In the genomic region with DNA sequence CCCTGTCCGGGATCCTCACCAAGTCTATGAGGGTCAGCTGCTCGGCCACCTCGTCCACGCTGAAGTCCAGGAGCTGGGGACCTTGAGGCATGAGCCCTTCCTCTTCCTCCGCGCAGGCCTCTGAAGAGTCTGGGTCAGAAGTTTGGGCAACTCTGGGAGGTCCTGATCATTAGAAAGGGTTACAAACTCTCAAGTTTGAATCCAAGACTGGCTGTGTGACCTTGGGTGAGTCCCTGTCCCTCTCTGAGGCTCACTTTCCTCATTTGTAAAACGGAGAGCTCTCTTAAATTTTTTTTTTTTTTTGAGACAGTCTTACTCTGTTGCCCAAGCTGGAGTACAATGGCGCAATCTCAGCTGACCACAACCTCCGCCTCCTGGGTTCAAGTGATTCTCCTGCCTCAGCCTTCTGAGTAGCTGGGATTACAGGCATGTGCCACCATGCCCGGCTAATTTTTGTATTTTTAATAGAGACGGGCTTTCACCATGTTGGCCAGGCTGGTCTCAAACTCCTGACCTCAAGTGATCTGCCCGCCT, we compare ENCODE assay signal across 11 cellular contexts. TPM values are rescaled to one million over a fixed set of nuclear protein-coding genes. Genes with fewer than 3 reads are reported as not detected.
DNase-seq lines count a peak whose midpoint lies in the region; ATAC-seq, FAIRE-seq and TF ChIP-seq lines count a peak whose summit lies in the region.
"Not testable (repeated sequence)": the region's sequence is repeated elsewhere in the genome, so short reads cannot be mapped to it uniquely, and the experiment has no call there.
"Had no signal": no experiment of that assay in that cellular context is flagged by ENCODE, and none has a peak within 500 bp of the region (broad histone marks: within the 10 kb centered on the region; RNA-seq: fewer than 3 reads in every experiment).

No MANE protein-coding gene starts in this region.

- H3K4me3 ChIP-seq in BLaER1 treated with 17β-estradiol and CSF1 and Interleukin-3, amounts not matched to agents 10 nM and 100 nM; NB4 (ENCODE audit: low read depth, low read length); upper lobe of right lung: not testable (repeated sequence)
- H3K4me3 ChIP-seq in HUES6 (ENCODE audit: low read depth, low read length) (peak overlapping the region; percentile 25), H1 (ENCODE audit: extremely low read depth in 1 of 4, insufficient read depth in 2 of 4, low read depth in 3 of 4, low read length in 4 of 4) (peak overlapping the region in 1 of 4 experiments; percentile 47; a peak in 2 of 8 replicates), iPS-20b (ENCODE audit: low read length) (peak overlapping the region; percentile 56; the same call in 1 of the 2 replicates)

- not testable (repeated sequence) for H3K27ac ChIP-seq in BLaER1 treated with 17β-estradiol and CSF1 and Interleukin-3, amounts not matched to agents 10 nM and 100 nM; HUES6 (ENCODE audit: low read depth, low read length); iPS-20b (ENCODE audit: low read length); upper lobe of right lung
- H3K27ac ChIP-seq in H1 (ENCODE audit: low read depth, low read length), result 0 out of 2 replicates have a peak overlapping the region, but pooled peaks have one; percentile 49

- H3K23me2 ChIP-seq in H1 (ENCODE audit: low read depth, low read length), result not testable (repeated sequence)

- H2AK5ac ChIP-seq in H1 (ENCODE audit: low read depth, low read length), result not testable (repeated sequence)

- H3K56ac ChIP-seq in H1 (replicated peaks; ENCODE audit: insufficient read length, low read depth, low read length), result not testable (repeated sequence)

- POLR2A ChIA-PET in H1 (lab: Charles Lee; ENCODE audit: partially characterized antibody), result interaction anchor here (0.6 to 3.9 kb wide), 18 partner anchors 11 to 176 kb away, joined by 3 to 22 read pairs (median 4); a partner anchor contains a TSS

- not testable (repeated sequence) for H3K27ac Mint-ChIP-seq in natural killer cell treated with Interleukin-12 subunit alpha and Interleukin-12 subunit beta and Interleukin-15 and Interleukin-18, amount 100 ng/mL, for 72 hours

- intact Hi-C loops in upper lobe of right lung (cut with DNase I), result not testable (repeated sequence)

- H4K8ac ChIP-seq in H1 (ENCODE audit: extremely low read depth, insufficient read depth, low read length), result not testable (repeated sequence)

- H3K9ac ChIP-seq in BLaER1 treated with 17β-estradiol and CSF1 and Interleukin-3, amounts not matched to agents 10 nM and 100 nM; HUES6 (ENCODE audit: low read length); H1 (replicated peaks in 1 of 4; ENCODE audit: extremely low read depth in 1 of 4, low read depth in 3 of 4, low read length in 3 of 4); iPS-20b (ENCODE audit: low read depth, low read length): not testable (repeated sequence)

- not testable (repeated sequence) for H3K18ac ChIP-seq in H1 (ENCODE audit: extremely low read depth, low read length)

- H3K9me3 ChIP-seq in BLaER1 treated with 17β-estradiol and CSF1 and Interleukin-3, amounts not matched to agents 10 nM and 100 nM (replicated peaks in 1 of 11); HUES6 (ENCODE audit: control insufficient read depth, insufficient read depth, low read depth, low read length); H1 (ENCODE audit: insufficient read depth in 2 of 2, low read depth in 1 of 2, low read length in 1 of 2); iPS-20b (ENCODE audit: insufficient read depth, low read depth, low read length); upper lobe of right lung: not testable (repeated sequence)

- not testable (repeated sequence) for H4K5ac ChIP-seq in H1 (ENCODE audit: insufficient read length, low read depth, low read length)

- H2BK120ac ChIP-seq in H1 (replicated peaks; ENCODE audit: low read depth, low read length), result not testable (repeated sequence)

- H2BK5ac ChIP-seq in H1 (ENCODE audit: low read depth, low read length), result not testable (repeated sequence)

- H2BK15ac ChIP-seq in H1 (ENCODE audit: low read length), result not testable (repeated sequence)

- 0 out of 2 replicates have a peak overlapping the region, but pooled peaks have one; percentile 9 for H2BK12ac ChIP-seq in H1 (ENCODE audit: low read depth, low read length)

- not testable (repeated sequence) for H4K20me1 ChIP-seq in BLaER1 treated with 17β-estradiol and CSF1 and Interleukin-3, amounts not matched to agents 10 nM and 100 nM; H1 (replicated peaks in 1 of 2; ENCODE audit: control insufficient read depth in 1 of 2, insufficient read depth in 2 of 2, low read length in 2 of 2)

- TF ChIP-seq EP300 in H1 (IDR thresholded peaks at IDR 0.05; ENCODE audit: borderline replicate concordance in 1 of 2, low read depth in 2 of 2, low read length in 2 of 2), result not testable (repeated sequence)

- not testable (repeated sequence) for H3K36me3 ChIP-seq in BLaER1 treated with 17β-estradiol and CSF1 and Interleukin-3, amounts not matched to agents 10 nM and 100 nM; upper lobe of right lung
- peaks cover 27% of the 10 kb centered on the region for H3K36me3 ChIP-seq in HUES6 (ENCODE audit: control insufficient read depth, insufficient read depth, low read length)
- H3K36me3 ChIP-seq in H1 (ENCODE audit: control insufficient read depth in 2 of 4, insufficient read depth in 4 of 4, low read length in 3 of 4), result peaks cover 0 to 19% (median 5%) of the 10 kb centered on the region in 4 experiments; a peak in 6 of 8 replicates
- H3K36me3 ChIP-seq in iPS-20b (ENCODE audit: insufficient read depth, low read depth, low read length), result peaks cover 21% of the 10 kb centered on the region; the same call in 1 of the 2 replicates

- H3K14ac ChIP-seq in H1 (ENCODE audit: insufficient read length), result not testable (repeated sequence)

- H3K4me1 Mint-ChIP-seq in natural killer cell treated with Interleukin-12 subunit alpha and Interleukin-12 subunit beta and Interleukin-15 and Interleukin-18, amount 100 ng/mL, for 72 hours (ENCODE audit: low read depth in 2 of 2), result not testable (repeated sequence)

- ATAC-seq in natural killer cell treated with Interleukin-12 subunit alpha and Interleukin-12 subunit beta and Interleukin-15 and Interleukin-18, amount 100 ng/mL, for 72 hours, result peak in 1 of 2 donors; percentile 11
- ATAC-seq in upper lobe of right lung, result peak; percentile 40

- H3K4ac ChIP-seq in H1 (replicated peaks; ENCODE audit: insufficient read length, low read depth, low read length), result not testable (repeated sequence)

- not testable (repeated sequence) for TF ChIP-seq POLR2A in NB4 (IDR thresholded peaks at IDR 0.05; ENCODE audit: extremely low read depth, insufficient read length); H1 (IDR thresholded peaks at IDR 0.05; ENCODE audit: control extremely low read depth in 1 of 2, low read depth in 2 of 2, low read length in 2 of 2)

- H3K36me3 Mint-ChIP-seq in natural killer cell treated with Interleukin-12 subunit alpha and Interleukin-12 subunit beta and Interleukin-15 and Interleukin-18, amount 100 ng/mL, for 72 hours, result not testable (repeated sequence)

- not testable (repeated sequence) for H3K79me2 ChIP-seq in H1 (ENCODE audit: control insufficient read depth in 1 of 2, insufficient read depth in 2 of 2, low read length in 2 of 2)

- TF ChIP-seq RAD21 in H1 (IDR thresholded peaks at IDR 0.05 in 1 of 2, conservative IDR thresholded peaks at IDR 0.05 in 1 of 2; ENCODE audit: low read depth in 2 of 2, low read length in 2 of 2), result not testable (repeated sequence)

- H3K23ac ChIP-seq in H1 (ENCODE audit: insufficient read length), result not testable (repeated sequence)

- H3K9me3 Mint-ChIP-seq in natural killer cell treated with Interleukin-12 subunit alpha and Interleukin-12 subunit beta and Interleukin-15 and Interleukin-18, amount 100 ng/mL, for 72 hours, result not testable (repeated sequence)

- TF ChIP-seq CTCF in NB4 (IDR thresholded peaks at IDR 0.05; ENCODE audit: low read depth, low read length); H1 (IDR thresholded peaks at IDR 0.05; ENCODE audit: control extremely low read depth in 1 of 3, insufficient read depth in 1 of 3, low read depth in 1 of 3, low read length in 3 of 3); upper lobe of right lung (IDR thresholded peaks at IDR 0.05): not testable (repeated sequence)

- peaks cover 0 to 13% (median 7%) of the 10 kb centered on the region in 11 experiments; a peak in 11 of 22 replicates for H3K27me3 ChIP-seq in BLaER1 treated with 17β-estradiol and CSF1 and Interleukin-3, amounts not matched to agents 10 nM and 100 nM
- not testable (repeated sequence) for H3K27me3 ChIP-seq in HUES6 (ENCODE audit: control insufficient read depth, insufficient read depth, low read length); H1 (replicated peaks in 1 of 4; ENCODE audit: control insufficient read depth in 3 of 4, extremely low read depth in 1 of 4, insufficient read depth in 3 of 4, low read length in 3 of 4); iPS-20b (ENCODE audit: insufficient read depth, low read length); upper lobe of right lung

- H3K4me3 Mint-ChIP-seq in natural killer cell treated with Interleukin-12 subunit alpha and Interleukin-12 subunit beta and Interleukin-15 and Interleukin-18, amount 100 ng/mL, for 72 hours, result not testable (repeated sequence)

- peak; percentile 47 for DNase-seq in NB4 (ENCODE audit: low read depth)
- DNase-seq in SKM-1 treated with dmso at 0.1 percent for 144 hours (lab: John Stamatoyannopoulos, UW; ENCODE audit: unreplicated experiment), result peak; percentile 44
- DNase-seq in H1 (ENCODE audit: low read depth in 1 of 2, low spot score in 2 of 2); upper lobe of right lung: not testable (repeated sequence)
- DNase-seq in natural killer cell treated with Interleukin-12 subunit alpha and Interleukin-12 subunit beta and Interleukin-15 and Interleukin-18, amount 100 ng/mL, for 72 hours (ENCODE audit: low spot score), result peak; percentile 8

- WGBS in H1 (ENCODE audit: extremely low coverage in 1 of 2, insufficient coverage in 1 of 2, insufficient read length in 1 of 2, insufficient replicate concordance in 2 of 2, low coverage in 1 of 2, low lambda C conversion rate in 2 of 2, missing lambda C conversion rate in 1 of 2), 2 experiments, result 88% methylated on average over 12 of the region's 12 CpGs; no CpG with 5 or more reads in 1 of the 2 experiments

- H3K4me1 ChIP-seq in BLaER1 treated with 17β-estradiol and CSF1 and Interleukin-3, amounts not matched to agents 10 nM and 100 nM, result peaks cover 5 to 18% (median 13%) of the 10 kb centered on the region in 10 experiments; a peak in 12 of 20 replicates
- H3K4me1 ChIP-seq in HUES6 (ENCODE audit: control insufficient read depth, insufficient read depth, low read length); H1 (replicated peaks in 1 of 4; ENCODE audit: control insufficient read depth in 3 of 4, insufficient read depth in 4 of 4, low read length in 3 of 4); iPS-20b (ENCODE audit: insufficient read depth, low read length); upper lobe of right lung: not testable (repeated sequence)

- not testable (repeated sequence) for H3K27me3 Mint-ChIP-seq in natural killer cell treated with Interleukin-12 subunit alpha and Interleukin-12 subunit beta and Interleukin-15 and Interleukin-18, amount 100 ng/mL, for 72 hours

- not testable (repeated sequence) for H3K79me1 ChIP-seq in H1 (ENCODE audit: low read depth, low read length)

- not testable (repeated sequence) for H4K91ac ChIP-seq in H1 (replicated peaks; ENCODE audit: insufficient read length, low read length)

- H3K4me2 ChIP-seq in BLaER1 treated with 17β-estradiol and CSF1 and Interleukin-3, amounts not matched to agents 10 nM and 100 nM, result peak overlapping the region in 9 of 11 experiments; percentile 1 to 64 (median 47); a peak in 14 of 22 replicates
- H3K4me2 ChIP-seq in H1 (ENCODE audit: insufficient read depth in 1 of 2, low read depth in 2 of 2, low read length in 2 of 2), result peak overlapping the region; percentile 26 to 60; a peak in 3 of 4 replicates

- FAIRE-seq in H1 (lab: Jason Lieb, UNC), result not testable (repeated sequence)

- not testable (repeated sequence) for H2BK20ac ChIP-seq in H1 (ENCODE audit: low read length)

- CTCF ChIA-PET in H1 (lab: Charles Lee; ENCODE audit: partially characterized antibody), result interaction anchor here (0.6 to 4.4 kb wide), 17 partner anchors 9 to 281 kb away, joined by 3 to 69 read pairs (median 9); a partner anchor contains a TSS

- H2AFZ ChIP-seq in H1 (ENCODE audit: low read length), result not testable (repeated sequence)

RNA-seq across cellular contexts. Expression of a gene that starts 12.3 kb away (rescaled TPM):
- 40.9 and 47.8 TPM in 2 replicates for total RNA-seq in H1 (2021; fragmentation: NEBNext Ultra II Directional; extraction: Animal tissue kit (Norgen Biotek cat#: 25700))
- polyA plus RNA-seq in H1 (2011; rRNA removed), result 36.9 and 78.7 TPM in 2 replicates
- 38.6 TPM for polyA plus RNA-seq in H1 (2011; cell fraction: cytosol; rRNA removed)
- polyA plus RNA-seq in H1 (2011; cell fraction: nucleus; rRNA removed), result 197 TPM
- 64.9 to 73.8 TPM (median 68.2 TPM) in 4 replicates for polyA plus RNA-seq in H1 (2012, experiment 1 of 2)
- 31.6 TPM for polyA plus RNA-seq in H1 (2012, experiment 2 of 2)
- 47.6 TPM for polyA plus RNA-seq in H1 (2013, experiment 1 of 2)
- 46.6 TPM for polyA plus RNA-seq in H1 (2013, experiment 2 of 2)
- 11.1 and 14.8 TPM in 2 replicates for polyA minus RNA-seq in H1 (2011; rRNA and poly(A)+ RNA removed)
- polyA minus RNA-seq in H1 (2011; cell fraction: cytosol; rRNA and poly(A)+ RNA removed), result 29.8 TPM
- 57.1 TPM for polyA minus RNA-seq in H1 (2011; cell fraction: nucleus; rRNA and poly(A)+ RNA removed)
- total RNA-seq in natural killer cell treated with Interleukin-12 subunit alpha and Interleukin-12 subunit beta and Interleukin-15 and Interleukin-18, amount 100 ng/mL, for 72 hours, result not detected
- 54.6 TPM for total RNA-seq in upper lobe of right lung
- total RNA-seq: CD4-positive, alpha-beta memory T cell; Daoy; HT1080 had no signal
- polyA plus RNA-seq: CD4-positive, alpha-beta memory T cell had no signal

RNA-seq across cellular contexts. Expression of a gene that starts 22.7 kb away (rescaled TPM):
- total RNA-seq in H1 (2021; fragmentation: NEBNext Ultra II Directional; extraction: Animal tissue kit (Norgen Biotek cat#: 25700)), result 13.1 and 13.9 TPM in 2 replicates
- 23.4 and 32.3 TPM in 2 replicates for polyA plus RNA-seq in H1 (2011; rRNA removed)
- polyA plus RNA-seq in H1 (2011; cell fraction: cytosol; rRNA removed), result 19.0 TPM
- polyA plus RNA-seq in H1 (2011; cell fraction: nucleus; rRNA removed), result 55.0 TPM
- polyA plus RNA-seq in H1 (2012, experiment 1 of 2), result 12.4 to 18.7 TPM (median 16.6 TPM) in 4 replicates
- 16.9 TPM for polyA plus RNA-seq in H1 (2012, experiment 2 of 2)
- 11.1 TPM for polyA plus RNA-seq in H1 (2013, experiment 1 of 2)
- 11.9 TPM for polyA plus RNA-seq in H1 (2013, experiment 2 of 2)
- 6.0 and 6.9 TPM in 2 replicates for polyA minus RNA-seq in H1 (2011; rRNA and poly(A)+ RNA removed)
- 13.9 TPM for polyA minus RNA-seq in H1 (2011; cell fraction: cytosol; rRNA and poly(A)+ RNA removed)
- polyA minus RNA-seq in H1 (2011; cell fraction: nucleus; rRNA and poly(A)+ RNA removed), result 11.4 TPM
- total RNA-seq in natural killer cell treated with Interleukin-12 subunit alpha and Interleukin-12 subunit beta and Interleukin-15 and Interleukin-18, amount 100 ng/mL, for 72 hours, result 1 to 10 TPM; 3.0 to 5.1 TPM
- total RNA-seq in upper lobe of right lung, result 20.4 TPM

RNA-seq across cellular contexts. Expression of a gene that starts 28.2 kb away (rescaled TPM):
- 1.6 and 2.2 TPM in 2 replicates for total RNA-seq in H1 (2021; fragmentation: NEBNext Ultra II Directional; extraction: Animal tissue kit (Norgen Biotek cat#: 25700))
- 2.1 and 4.4 TPM in 2 replicates for polyA plus RNA-seq in H1 (2011; rRNA removed)
- 3.0 TPM for polyA plus RNA-seq in H1 (2011; cell fraction: cytosol; rRNA removed)
- 2.9 TPM for polyA plus RNA-seq in H1 (2011; cell fraction: nucleus; rRNA removed)
- 2.2 to 3.8 TPM (median 3.1 TPM) in 4 replicates for polyA plus RNA-seq in H1 (2012, experiment 1 of 2)
- polyA plus RNA-seq in H1 (2012, experiment 2 of 2), result 2.0 TPM
- 4.0 TPM for polyA plus RNA-seq in H1 (2013, experiment 1 of 2)
- polyA plus RNA-seq in H1 (2013, experiment 2 of 2), result 4.2 TPM
- polyA minus RNA-seq in H1 (2011; rRNA and poly(A)+ RNA removed), result 0.24 and 0.25 TPM in 2 replicates
- 0.95 TPM for polyA minus RNA-seq in H1 (2011; cell fraction: cytosol; rRNA and poly(A)+ RNA removed)
- polyA minus RNA-seq in H1 (2011; cell fraction: nucleus; rRNA and poly(A)+ RNA removed), result 0.30 TPM
- total RNA-seq in natural killer cell treated with Interleukin-12 subunit alpha and Interleukin-12 subunit beta and Interleukin-15 and Interleukin-18, amount 100 ng/mL, for 72 hours, result not detected
- total RNA-seq in upper lobe of right lung, result 0.49 TPM
- total RNA-seq: CD4-positive, alpha-beta memory T cell; Daoy had no signal
- polyA plus RNA-seq: CD4-positive, alpha-beta memory T cell had no signal

RNA-seq across cellular contexts. Expression of a gene that starts 28.7 kb away (rescaled TPM):
- 337 and 341 TPM in 2 replicates for total RNA-seq in H1 (2021; fragmentation: NEBNext Ultra II Directional; extraction: Animal tissue kit (Norgen Biotek cat#: 25700))
- polyA plus RNA-seq in H1 (2011; rRNA removed), result 97.2 and 267 TPM in 2 replicates
- 109 TPM for polyA plus RNA-seq in H1 (2011; cell fraction: cytosol; rRNA removed)
- polyA plus RNA-seq in H1 (2011; cell fraction: nucleus; rRNA removed), result 496 TPM
- polyA plus RNA-seq in H1 (2012, experiment 1 of 2), result 197 to 438 TPM (median 349 TPM) in 4 replicates
- 305 TPM for polyA plus RNA-seq in H1 (2012, experiment 2 of 2)
- 349 TPM for polyA plus RNA-seq in H1 (2013, experiment 1 of 2)
- polyA plus RNA-seq in H1 (2013, experiment 2 of 2), result 317 TPM
- 114 and 172 TPM in 2 replicates for polyA minus RNA-seq in H1 (2011; rRNA and poly(A)+ RNA removed)
- polyA minus RNA-seq in H1 (2011; cell fraction: cytosol; rRNA and poly(A)+ RNA removed), result 276 TPM
- 164 TPM for polyA minus RNA-seq in H1 (2011; cell fraction: nucleus; rRNA and poly(A)+ RNA removed)
- total RNA-seq in natural killer cell treated with Interleukin-12 subunit alpha and Interleukin-12 subunit beta and Interleukin-15 and Interleukin-18, amount 100 ng/mL, for 72 hours, result 100 to 1,000 TPM; 303 to 321 TPM
- total RNA-seq in upper lobe of right lung, result 293 TPM

RNA-seq across cellular contexts. Expression of a gene that starts 32.3 kb away (rescaled TPM):
- 3.1 and 3.2 TPM in 2 replicates for total RNA-seq in H1 (2021; fragmentation: NEBNext Ultra II Directional; extraction: Animal tissue kit (Norgen Biotek cat#: 25700))
- 5.1 and 5.2 TPM in 2 replicates for polyA plus RNA-seq in H1 (2011; rRNA removed)
- 3.7 TPM for polyA plus RNA-seq in H1 (2011; cell fraction: cytosol; rRNA removed)
- 3.3 TPM for polyA plus RNA-seq in H1 (2011; cell fraction: nucleus; rRNA removed)
- polyA plus RNA-seq in H1 (2012, experiment 1 of 2), result 2.0 to 4.0 TPM (median 3.5 TPM) in 4 replicates
- 3.0 TPM for polyA plus RNA-seq in H1 (2012, experiment 2 of 2)
- 4.8 TPM for polyA plus RNA-seq in H1 (2013, experiment 1 of 2)
- polyA plus RNA-seq in H1 (2013, experiment 2 of 2), result 4.5 TPM
- 0.76 and 1.2 TPM in 2 replicates for polyA minus RNA-seq in H1 (2011; rRNA and poly(A)+ RNA removed)
- 2.0 TPM for polyA minus RNA-seq in H1 (2011; cell fraction: cytosol; rRNA and poly(A)+ RNA removed)
- polyA minus RNA-seq in H1 (2011; cell fraction: nucleus; rRNA and poly(A)+ RNA removed), result 2.6 TPM
- 1 to 10 TPM; 1.6 to 3.0 TPM for total RNA-seq in natural killer cell treated with Interleukin-12 subunit alpha and Interleukin-12 subunit beta and Interleukin-15 and Interleukin-18, amount 100 ng/mL, for 72 hours
- total RNA-seq in upper lobe of right lung, result 3.2 TPM

Comparison
In these comparisons a context has a peak if more than half of its experiments do, and no peak if none do; other contexts are left out.
1. RNA of a gene that starts 12.3 kb away (total RNA-seq): 54.6 TPM in upper lobe of right lung (single experiment) and 40.9 to 47.8 TPM in H1; not detected in natural killer cell treated with Interleukin-12 subunit alpha and Interleukin-12 subunit beta and Interleukin-15 and Interleukin-18, amount 100 ng/mL, for 72 hours; every median in the first group is over 10 times any median in the second.